ENCODE assay signal across 25 cellular contexts in genomic region chr10:82463165-82463564, GRCh38.
"Had no signal": no experiment of that assay in that cellular context is flagged by ENCODE, and none has a peak within 500 bp of the region (broad histone marks: within the 10 kb centered on the region; RNA-seq: fewer than 3 reads in every experiment).

No MANE protein-coding gene starts in this region.

- H3K4me3 Mint-ChIP-seq: activated CD4-positive, alpha-beta memory T cell treated with anti-CD3 and anti-CD28 coated beads, Interleukin-2, amount 10 ng/mL, durations not matched to agents 7 days and 5 days; activated CD4-positive, alpha-beta T cell treated with anti-CD3 and anti-CD28 coated beads, Interleukin-2, amount 10 ng/mL, durations not matched to agents 24 days and 14 days; activated naive CD8-positive, alpha-beta T cell treated with anti-CD3 and anti-CD28 coated beads, Interleukin-2, amount 50 U/mL, for 24 hours; immature natural killer cell; natural killer cell; stimulated activated naive B cell treated with anti-CD40 and anti-IgM and Interleukin-4, amounts not matched to agents 10 μg/mL and 1 μg/mL and 100 μg/mL, for 72 hours had no signal

- H3K27me3 Mint-ChIP-seq: activated CD4-positive, alpha-beta memory T cell treated with anti-CD3 and anti-CD28 coated beads, Interleukin-2, amount 10 ng/mL, durations not matched to agents 7 days and 5 days; activated CD4-positive, alpha-beta T cell treated with anti-CD3 and anti-CD28 coated beads, Interleukin-2, amount 10 ng/mL, durations not matched to agents 24 days and 14 days; activated naive CD8-positive, alpha-beta T cell treated with anti-CD3 and anti-CD28 coated beads, Interleukin-2, amount 50 U/mL, for 24 hours; progenitor cell of endocrine pancreas; stimulated activated naive B cell treated with anti-CD40 and anti-IgM and Interleukin-4, amounts not matched to agents 10 μg/mL and 1 μg/mL and 100 μg/mL, for 72 hours had no signal

- H3K27ac Mint-ChIP-seq: activated CD4-positive, alpha-beta memory T cell treated with anti-CD3 and anti-CD28 coated beads, Interleukin-2, amount 10 ng/mL, durations not matched to agents 7 days and 5 days; activated CD4-positive, alpha-beta T cell treated with anti-CD3 and anti-CD28 coated beads, Interleukin-2, amount 10 ng/mL, durations not matched to agents 24 days and 14 days; activated naive CD8-positive, alpha-beta T cell treated with anti-CD3 and anti-CD28 coated beads, Interleukin-2, amount 50 U/mL, for 24 hours; immature natural killer cell; natural killer cell; progenitor cell of endocrine pancreas; stimulated activated naive B cell treated with anti-CD40 and anti-IgM and Interleukin-4, amounts not matched to agents 10 μg/mL and 1 μg/mL and 100 μg/mL, for 72 hours had no signal

- ATAC-seq: activated naive CD8-positive, alpha-beta T cell treated with anti-CD3 and anti-CD28 coated beads, Interleukin-2, amount 50 U/mL, for 24 hours; foreskin keratinocyte; natural killer cell; stimulated activated naive B cell treated with anti-CD40 and anti-IgM and Interleukin-4, amounts not matched to agents 10 μg/mL and 1 μg/mL and 100 μg/mL, for 72 hours had no signal

- H3K27ac ChIP-seq: cardiac muscle cell, foreskin keratinocyte, hepatocyte, left ventricle myocardium inferior, sigmoid colon, transverse colon, vagina had no signal

- DNase-seq: activated CD4-positive, alpha-beta memory T cell treated with anti-CD3 and anti-CD28 coated beads, Interleukin-2, amount 10 ng/mL, durations not matched to agents 7 days and 5 days; activated CD4-positive, alpha-beta T cell treated with anti-CD3 and anti-CD28 coated beads, Interleukin-2, amount 10 ng/mL, durations not matched to agents 24 days and 14 days; activated effector memory CD4-positive, alpha-beta T cell treated with anti-CD3 and anti-CD28 coated beads, Interleukin-2, amount 50 U/mL, for 16 hours; activated naive CD4-positive, alpha-beta T cell treated with anti-CD3 and anti-CD28 coated beads, Interleukin-2, amount 50 U/mL, for 16 hours; activated naive CD8-positive, alpha-beta T cell treated with anti-CD3 and anti-CD28 coated beads, Interleukin-2, amount 50 U/mL, for 24 hours; activated T-cell treated with anti-CD3 and anti-CD28 coated beads for 4 hours; cortex of kidney; foreskin keratinocyte; glutamatergic neuron; immature natural killer cell; kidney glomerular epithelial cell; left ventricle myocardium inferior; mammary epithelial cell; midbrain; natural killer cell; retina; sigmoid colon; stimulated activated CD4-positive, alpha-beta T cell treated with anti-CD3 and anti-CD28 coated beads, Interleukin-2, amount 100 ng/mL, for 48 hours; stimulated activated CD8-positive, alpha-beta memory T cell treated with anti-CD3 and anti-CD28 coated beads, Interleukin-4, amount 100 ng/mL, for 48 hours; stimulated activated naive B cell treated with anti-CD40 and anti-IgM and Interleukin-4, amounts not matched to agents 10 μg/mL and 1 μg/mL and 100 μg/mL, for 72 hours; transverse colon had no signal

- H3K36me3 Mint-ChIP-seq: stimulated activated naive B cell treated with anti-CD40 and anti-IgM and Interleukin-4, amounts not matched to agents 10 μg/mL and 1 μg/mL and 100 μg/mL, for 72 hours had no signal

- H3K4me1 Mint-ChIP-seq: activated CD4-positive, alpha-beta memory T cell treated with anti-CD3 and anti-CD28 coated beads, Interleukin-2, amount 10 ng/mL, durations not matched to agents 7 days and 5 days; activated CD4-positive, alpha-beta T cell treated with anti-CD3 and anti-CD28 coated beads, Interleukin-2, amount 10 ng/mL, durations not matched to agents 24 days and 14 days; activated naive CD8-positive, alpha-beta T cell treated with anti-CD3 and anti-CD28 coated beads, Interleukin-2, amount 50 U/mL, for 24 hours; immature natural killer cell; natural killer cell; stimulated activated naive B cell treated with anti-CD40 and anti-IgM and Interleukin-4, amounts not matched to agents 10 μg/mL and 1 μg/mL and 100 μg/mL, for 72 hours had no signal
